11 cellular contexts compared by ENCODE assay signal in genomic region chr17:82367724-82368524, GRCh38. TPM values are rescaled to one million over a fixed set of nuclear protein-coding genes. Genes with fewer than 3 reads are reported as not detected.
A peak's percentile ranks its signal among the peaks of the same experiment; 100 is the strongest.
DNase-seq lines count a peak whose midpoint lies in the region; ATAC-seq and TF ChIP-seq lines count a peak whose summit lies in the region.
"Had no signal": no experiment of that assay in that cellular context is flagged by ENCODE, and none has a peak within 500 bp of the region (broad histone marks: within the 10 kb centered on the region; RNA-seq: fewer than 3 reads in every experiment).

No MANE protein-coding gene starts in this region.

- no peaks in the 10 kb centered on the region for H3K9me3 Mint-ChIP-seq in activated CD8-positive, alpha-beta T cell treated with anti-CD3 and anti-CD28 coated beads for 36 hours

- no peaks in the 10 kb centered on the region for H3K36me3 Mint-ChIP-seq in activated CD8-positive, alpha-beta T cell treated with anti-CD3 and anti-CD28 coated beads for 36 hours (ENCODE audit: low read depth)

- DNase-seq in ACHN (peak; percentile 8), NCI-H2227 (lab: John Stamatoyannopoulos, UW; ENCODE audit: unreplicated experiment) (peak; percentile 75)
- DNase-seq in activated CD8-positive, alpha-beta T cell treated with anti-CD3 and anti-CD28 coated beads for 36 hours: no peak
- DNase-seq in activated naive CD4-positive, alpha-beta T cell treated with anti-CD3 and anti-CD28 coated beads, Interleukin-2, amount 50 U/mL, for 16 hours: no peak
- no peak for DNase-seq in stimulated activated CD4-positive, alpha-beta T cell treated with anti-CD3 and anti-CD28 coated beads, Interleukin-12 subunit alpha, Interleukin-12 subunit beta, amount 100 ng/mL, for 4 hours
- DNase-seq: nucleus accumbens, upper lobe of right lung had no signal

- peak; percentile 53 for TF ChIP-seq POLR2A in GM19193 (IDR thresholded peaks at IDR 0.05; ENCODE audit: extremely low read depth, insufficient read depth, insufficient read length)

- H3K27me3 Mint-ChIP-seq in activated CD8-positive, alpha-beta T cell treated with anti-CD3 and anti-CD28 coated beads for 36 hours: peaks cover 19% of the 10 kb centered on the region

- in situ Hi-C loops in ACHN (cut with HindIII; ENCODE audit: low pct_ligation_motif_present, low pct_unique_long_range_greater_than_20kb, low sequenced_read_pairs): no loop called here

- intact Hi-C loops in activated CD8-positive, alpha-beta T cell treated with anti-CD3 and anti-CD28 coated beads for 36 hours (cut with micrococcal nuclease): no loop called here

- H3K4me3 Mint-ChIP-seq in activated CD8-positive, alpha-beta T cell treated with anti-CD3 and anti-CD28 coated beads for 36 hours: no peak overlapping the region

- no peak for TF ChIP-seq CTCF in activated CD8-positive, alpha-beta T cell treated with anti-CD3 and anti-CD28 coated beads for 36 hours (IDR thresholded peaks at IDR 0.05)

- peak; percentile 67 for ATAC-seq in activated CD8-positive, alpha-beta T cell treated with anti-CD3 and anti-CD28 coated beads for 36 hours
- ATAC-seq in HG02884 (IDR thresholded peaks at IDR 0.05; ENCODE audit: unreplicated experiment) (no peak), HG03175 (IDR thresholded peaks at IDR 0.05; ENCODE audit: unreplicated experiment) (no peak)
- ATAC-seq: Panc1, upper lobe of right lung had no signal

- no peak overlapping the region for H3K27ac Mint-ChIP-seq in activated CD8-positive, alpha-beta T cell treated with anti-CD3 and anti-CD28 coated beads for 36 hours

- POLR2A ChIA-PET in activated CD8-positive, alpha-beta T cell treated with anti-CD3 and anti-CD28 coated beads for 36 hours (lab: Charles Lee): interaction anchor here (0.5 to 0.6 kb wide), 2 partner anchors 32 to 569 kb away, joined by 3 read pairs; no protein-coding TSS in a partner anchor

- H3K4me1 Mint-ChIP-seq in activated CD8-positive, alpha-beta T cell treated with anti-CD3 and anti-CD28 coated beads for 36 hours (ENCODE audit: low read depth): peaks cover 16% of the 10 kb centered on the region

- CTCF ChIA-PET in activated CD8-positive, alpha-beta T cell treated with anti-CD3 and anti-CD28 coated beads for 36 hours (lab: Charles Lee): interaction anchor here (1.1 kb wide), 1 partner anchor 162 kb away, joined by 3 read pairs; no protein-coding TSS in a partner anchor

RNA-seq across cellular contexts. Expression of gene UTS2R, which starts 3.6 kb away (rescaled TPM):
- total RNA-seq in activated CD8-positive, alpha-beta T cell treated with anti-CD3 and anti-CD28 coated beads for 36 hours: not detected
- total RNA-seq: upper lobe of right lung had no signal

RNA-seq across cellular contexts. Expression of gene TEX19, which starts 8.9 kb away (rescaled TPM):
- not detected for total RNA-seq in activated CD8-positive, alpha-beta T cell treated with anti-CD3 and anti-CD28 coated beads for 36 hours
- total RNA-seq: upper lobe of right lung had no signal

RNA-seq across cellular contexts. Expression of gene SECTM1, which starts 34.4 kb away (rescaled TPM):
- total RNA-seq in activated CD8-positive, alpha-beta T cell treated with anti-CD3 and anti-CD28 coated beads for 36 hours: under 1 TPM; 0.45 to 0.50 TPM

RNA-seq across cellular contexts. Expression of gene HEXD, which starts 50.2 kb away (rescaled TPM):
- total RNA-seq in activated CD8-positive, alpha-beta T cell treated with anti-CD3 and anti-CD28 coated beads for 36 hours: 10 to 100 TPM; 21.8 to 21.9 TPM

RNA-seq across cellular contexts. Expression of gene OGFOD3, which starts 50.5 kb away (rescaled TPM):
- total RNA-seq in activated CD8-positive, alpha-beta T cell treated with anti-CD3 and anti-CD28 coated beads for 36 hours: 10 to 100 TPM; 22.0 to 25.0 TPM

Comparison
In these comparisons a context has a peak if more than half of its experiments do, and no peak if none do; other contexts are left out.
1. DNase-seq: peak in ACHN (single experiment) and NCI-H2227 (single experiment); none in activated CD8-positive, alpha-beta T cell treated with anti-CD3 and anti-CD28 coated beads for 36 hours (single experiment), activated naive CD4-positive, alpha-beta T cell treated with anti-CD3 and anti-CD28 coated beads, Interleukin-2, amount 50 U/mL, for 16 hours (single experiment) and stimulated activated CD4-positive, alpha-beta T cell treated with anti-CD3 and anti-CD28 coated beads, Interleukin-12 subunit alpha, Interleukin-12 subunit beta, amount 100 ng/mL, for 4 hours (single experiment).